12 cellular contexts compared by ENCODE assay signal in genomic region chr5:128038641-128039040, GRCh38. TPM values are rescaled to one million over a fixed set of nuclear protein-coding genes. Genes with fewer than 3 reads are reported as not detected.
DNase-seq lines count a peak whose midpoint lies in the region; ATAC-seq and TF ChIP-seq lines count a peak whose summit lies in the region.
"Had no signal": no experiment of that assay in that cellular context is flagged by ENCODE, and none has a peak within 500 bp of the region (broad histone marks: within the 10 kb centered on the region; RNA-seq: fewer than 3 reads in every experiment).

No MANE protein-coding gene starts in this region.

- no peak for DNase-seq in left cardiac atrium
- DNase-seq in Right ventricle myocardium superior = no peak
- DNase-seq in SW480 (ENCODE audit: low spot score) = peak; percentile 75
- DNase-seq in foreskin keratinocyte = peak; percentile 57 to 80
- no peak for DNase-seq in stimulated activated CD8-positive, alpha-beta memory T cell treated with anti-CD3 and anti-CD28 coated beads, Interleukin-4, amount 100 ng/mL, for 48 hours
- no peak for DNase-seq in UCSD-AML1 (lab: John Stamatoyannopoulos, UW; ENCODE audit: unreplicated experiment)
- no peak for DNase-seq in activated naive CD8-positive, alpha-beta T cell treated with anti-CD3 and anti-CD28 coated beads for 36 hours
- DNase-seq: adrenal gland, mesendoderm, right lobe of liver had no signal

- H3K27ac ChIP-seq in foreskin keratinocyte = peak overlapping the region; percentile 55
- H3K27ac ChIP-seq: adrenal gland, esophagus muscularis mucosa, right lobe of liver had no signal

- H3K27me3 ChIP-seq in foreskin keratinocyte = no peaks in the 10 kb centered on the region
- H3K27me3 ChIP-seq: adrenal gland, esophagus muscularis mucosa, right lobe of liver had no signal

- H3K4me1 ChIP-seq in foreskin keratinocyte = peaks cover 24% of the 10 kb centered on the region
- H3K4me1 ChIP-seq: right lobe of liver had no signal

- no peak overlapping the region for H3K27ac Mint-ChIP-seq in activated naive CD8-positive, alpha-beta T cell treated with anti-CD3 and anti-CD28 coated beads for 36 hours

- peaks cover 30% of the 10 kb centered on the region for H3K36me3 Mint-ChIP-seq in activated naive CD8-positive, alpha-beta T cell treated with anti-CD3 and anti-CD28 coated beads for 36 hours

- ATAC-seq in left cardiac atrium (peak; percentile 34 to 72), Right ventricle myocardium superior (ENCODE audit: poor library complexity) (no peak), foreskin keratinocyte (peak; percentile 82), HG02840 (IDR thresholded peaks at IDR 0.05; ENCODE audit: low FRiP score, unreplicated experiment) (no peak)

- intact Hi-C loops in left cardiac atrium (cut with DNase I) = no loop called here
- intact Hi-C loops in Right ventricle myocardium superior (cut with DNase I) = no loop called here

- H3K27me3 Mint-ChIP-seq in activated naive CD8-positive, alpha-beta T cell treated with anti-CD3 and anti-CD28 coated beads for 36 hours = no peaks in the 10 kb centered on the region

- no peaks in the 10 kb centered on the region for H3K4me1 Mint-ChIP-seq in activated naive CD8-positive, alpha-beta T cell treated with anti-CD3 and anti-CD28 coated beads for 36 hours

- no peak for TF ChIP-seq CTCF in foreskin keratinocyte (conservative IDR thresholded peaks at IDR 0.05)

- H3K4me3 Mint-ChIP-seq in activated naive CD8-positive, alpha-beta T cell treated with anti-CD3 and anti-CD28 coated beads for 36 hours = no peak overlapping the region

- peaks cover under 1% of the 10 kb centered on the region for H3K9me3 Mint-ChIP-seq in activated naive CD8-positive, alpha-beta T cell treated with anti-CD3 and anti-CD28 coated beads for 36 hours

RNA-seq across cellular contexts. Expression of gene SLC12A2, which starts 44.9 kb away (rescaled TPM):
- total RNA-seq in left cardiac atrium (10 to 100 TPM; 13.2 to 20.1 TPM), Right ventricle myocardium superior (11.6 TPM), foreskin keratinocyte (19.4 and 23.0 TPM in 2 replicates)
- 2.6 and 3.3 TPM in 2 replicates for polyA plus RNA-seq in foreskin keratinocyte
- 10 to 100 TPM; 16.9 to 18.5 TPM for total RNA-seq in activated naive CD8-positive, alpha-beta T cell treated with anti-CD3 and anti-CD28 coated beads for 36 hours

Comparison
In these comparisons a context has a peak if more than half of its experiments do, and no peak if none do; other contexts are left out.
1. ATAC-seq: peak in left cardiac atrium (2 of 2) and foreskin keratinocyte (single experiment); none in Right ventricle myocardium superior (single experiment) and HG02840 (single experiment).
2. DNase-seq: peak in SW480 (single experiment) and foreskin keratinocyte (2 of 2); none in left cardiac atrium (single experiment), Right ventricle myocardium superior (single experiment), stimulated activated CD8-positive, alpha-beta memory T cell treated with anti-CD3 and anti-CD28 coated beads, Interleukin-4, amount 100 ng/mL, for 48 hours (single experiment), UCSD-AML1 (single experiment) and activated naive CD8-positive, alpha-beta T cell treated with anti-CD3 and anti-CD28 coated beads for 36 hours (single experiment).